ENCODE assay signal across 22 cellular contexts in the genomic region with DNA sequence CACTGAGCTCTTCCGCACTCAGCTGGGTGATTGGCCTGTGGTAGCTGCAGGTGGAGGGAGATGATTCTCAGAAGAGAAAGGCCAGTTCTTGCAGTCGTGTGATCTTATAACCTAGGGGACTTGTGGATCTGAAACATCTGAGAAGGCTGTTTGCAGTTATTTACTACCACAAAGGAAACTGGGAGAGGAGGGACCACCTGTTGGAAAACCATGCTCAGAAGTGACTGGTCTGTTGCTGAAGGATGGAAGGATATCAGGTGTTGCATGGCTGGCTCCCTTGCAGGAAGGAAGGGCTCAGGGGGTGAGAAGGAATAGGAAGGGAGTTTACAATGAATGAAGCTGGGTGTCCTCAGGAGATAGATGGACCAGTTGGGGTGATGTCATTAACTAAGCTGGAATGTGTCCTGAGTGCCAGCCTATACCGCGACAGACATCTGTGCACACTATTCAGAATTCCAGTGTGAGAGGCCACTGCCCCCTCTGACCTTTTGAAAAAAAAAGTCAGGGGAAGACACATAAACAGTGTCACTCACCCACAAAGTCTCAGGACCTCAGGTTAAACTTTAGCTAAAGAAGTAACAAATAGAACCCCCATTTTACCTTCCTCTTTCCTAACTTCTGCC. TPM values are rescaled to one million over a fixed set of nuclear protein-coding genes. Genes with fewer than 3 reads are reported as not detected.
A peak's percentile ranks its signal among the peaks of the same experiment; 100 is the strongest.
DNase-seq lines count a peak whose midpoint lies in the region; ATAC-seq and TF ChIP-seq lines count a peak whose summit lies in the region.
"Had no signal": no experiment of that assay in that cellular context is flagged by ENCODE, and none has a peak within 500 bp of the region (broad histone marks: within the 10 kb centered on the region; RNA-seq: fewer than 3 reads in every experiment).

No MANE protein-coding gene starts in this region.

- peaks cover 6% of the 10 kb centered on the region for H3K36me3 ChIP-seq in endodermal cell (ENCODE audit: control insufficient read depth, insufficient read depth, low read length)
- no peaks in the 10 kb centered on the region for H3K36me3 ChIP-seq in mucosa of descending colon (ENCODE audit: low read depth)
- H3K36me3 ChIP-seq: adrenal gland, SJSA1 had no signal

- H3K27ac Mint-ChIP-seq in endodermal cell (no peak overlapping the region), neural crest cell (ENCODE audit: unreplicated experiment) (peak overlapping the region; percentile 57)
- H3K27ac Mint-ChIP-seq: activated CD8-positive, alpha-beta T cell treated with anti-CD3 and anti-CD28 coated beads for 36 hours; natural killer cell treated with Interleukin-12 subunit alpha and Interleukin-12 subunit beta and Interleukin-15 and Interleukin-18, amount 100 ng/mL, for 72 hours had no signal

- intact Hi-C loops in mucosa of descending colon (cut with DNase I, micrococcal nuclease): no loop called here

- H3K36me3 Mint-ChIP-seq in endodermal cell (ENCODE audit: low read depth) (peaks cover 15% of the 10 kb centered on the region), neural crest cell (ENCODE audit: low read depth) (peaks cover 24% of the 10 kb centered on the region)
- H3K36me3 Mint-ChIP-seq: natural killer cell treated with Interleukin-12 subunit alpha and Interleukin-12 subunit beta and Interleukin-15 and Interleukin-18, amount 100 ng/mL, for 72 hours had no signal

- H3K4me1 ChIP-seq in endodermal cell (ENCODE audit: control insufficient read depth, insufficient read depth, low read length) (peaks cover 6% of the 10 kb centered on the region), mucosa of descending colon (ENCODE audit: low read depth) (no peaks in the 10 kb centered on the region)
- H3K4me1 ChIP-seq: BE2C, SJSA1 had no signal

- no peak for TF ChIP-seq CTCF in endodermal cell (conservative IDR thresholded peaks at IDR 0.05)
- no peak for TF ChIP-seq CTCF in neural crest cell (conservative IDR thresholded peaks at IDR 0.05)
- TF ChIP-seq CTCF in mucosa of descending colon (IDR thresholded peaks at IDR 0.05): no peak

- DNase-seq in DMS 273 (lab: John Stamatoyannopoulos, UW; ENCODE audit: unreplicated experiment) (peak; percentile 19), DMS 273 treated with DMSO at 0.1 percent for 48 hours (lab: John Stamatoyannopoulos, UW) (no peak), endodermal cell (no peak), neural crest cell (ENCODE audit: low read depth, low spot score) (no peak), NCI-H2081 treated with DMSO at 0.1 percent for 48 hours (lab: John Stamatoyannopoulos, UW) (no peak), HT-29 (ENCODE audit: low spot score) (no peak), mucosa of descending colon (no peak)
- no peak for DNase-seq in activated CD4-positive, alpha-beta T cell treated with anti-CD3 and anti-CD28 coated beads, Interleukin-2, amount 50 U/mL, for 1 hour
- DNase-seq: activated CD8-positive, alpha-beta T cell treated with anti-CD3 and anti-CD28 coated beads for 36 hours; activated T-cell treated with anti-CD3 and anti-CD28 coated beads, Interleukin-2, amount 50 U/mL, for 1 hour; adrenal gland; BE2C; caudate nucleus; kidney glomerular epithelial cell; mesendoderm; NCI-H2171 treated with DMSO at 0.1 percent for 48 hours; NCI-H82; T-helper 2 cell had no signal

- H3K9ac ChIP-seq in endodermal cell (ENCODE audit: extremely low read depth, low read length, poor library complexity, severe bottlenecking): no peak overlapping the region

- H3K4me1 Mint-ChIP-seq in endodermal cell (peaks cover 15% of the 10 kb centered on the region), neural crest cell (peaks cover 58% of the 10 kb centered on the region)

- ATAC-seq in mucosa of descending colon: no peak
- ATAC-seq: activated CD8-positive, alpha-beta T cell treated with anti-CD3 and anti-CD28 coated beads for 36 hours; K562 had no signal

- H3K27ac ChIP-seq in endodermal cell (ENCODE audit: low read depth, low read length): peak overlapping the region; percentile 1
- H3K27ac ChIP-seq: 22Rv1, adrenal gland, SJSA1 had no signal

- H3K27me3 Mint-ChIP-seq in endodermal cell (ENCODE audit: insufficient read depth) (no peaks in the 10 kb centered on the region), neural crest cell (ENCODE audit: low read depth) (no peaks in the 10 kb centered on the region)

- 93 to 95% methylated on average over 3 to 4 of the region's 4 CpGs for WGBS in endodermal cell (ENCODE audit: insufficient coverage in 1 of 2, insufficient read length in 1 of 2), 2 experiments

- H3K9me3 Mint-ChIP-seq in endodermal cell: peaks cover 3% of the 10 kb centered on the region
- no peaks in the 10 kb centered on the region for H3K9me3 Mint-ChIP-seq in neural crest cell
- H3K9me3 Mint-ChIP-seq: natural killer cell treated with Interleukin-12 subunit alpha and Interleukin-12 subunit beta and Interleukin-15 and Interleukin-18, amount 100 ng/mL, for 72 hours had no signal

- H3K4me3 Mint-ChIP-seq in endodermal cell (no peak overlapping the region), neural crest cell (no peak overlapping the region)
- H3K4me3 Mint-ChIP-seq: activated CD8-positive, alpha-beta T cell treated with anti-CD3 and anti-CD28 coated beads for 36 hours; natural killer cell treated with Interleukin-12 subunit alpha and Interleukin-12 subunit beta and Interleukin-15 and Interleukin-18, amount 100 ng/mL, for 72 hours had no signal

- no peak overlapping the region for H3K4me3 ChIP-seq in endodermal cell (ENCODE audit: low read length)
- no peak overlapping the region for H3K4me3 ChIP-seq in mucosa of descending colon
- H3K4me3 ChIP-seq: adrenal gland, K562, SJSA1 had no signal

- H3K9me3 ChIP-seq in endodermal cell (ENCODE audit: control insufficient read depth, low read length) (no peaks in the 10 kb centered on the region), mucosa of descending colon (no peaks in the 10 kb centered on the region)
- H3K9me3 ChIP-seq: adrenal gland, BE2C had no signal

- H3K27me3 ChIP-seq in endodermal cell (ENCODE audit: control insufficient read depth, insufficient read depth, low read length, poor library complexity, severe bottlenecking): no peaks in the 10 kb centered on the region
- H3K27me3 ChIP-seq: adrenal gland, BE2C, SJSA1 had no signal

RNA-seq across cellular contexts. Expression of a gene that starts 17.5 kb away (rescaled TPM):
- 100 to 1,000 TPM in 1 of 2 donors, 10 to 100 TPM in 1; 80.8 to 313 TPM for total RNA-seq in endodermal cell
- polyA plus RNA-seq in endodermal cell (2013, experiment 1 of 2): 698 TPM
- polyA plus RNA-seq in endodermal cell (2013, experiment 2 of 2): 702 TPM
- total RNA-seq in neural crest cell: 365 and 366 TPM in 2 replicates
- 89.8 and 91.4 TPM in 2 replicates for total RNA-seq in HT-29 (2014; rRNA removed; shearing (Covaris generic))
- 10 to 100 TPM; 26.7 to 62.1 (median 57.2) TPM for total RNA-seq in mucosa of descending colon
- polyA plus RNA-seq: K562 had no signal

RNA-seq across cellular contexts. Expression of a gene that starts 44.6 kb away (rescaled TPM):
- total RNA-seq in endodermal cell (1 to 10 TPM; 3.6 to 8.9 TPM), neural crest cell (140 TPM in 2 replicates), mucosa of descending colon (100 to 1,000 TPM in 1 of 3 donors, 10 to 100 TPM in 2; 36.4 to 628 (median 95.9) TPM)
- polyA plus RNA-seq in endodermal cell (2013, experiment 1 of 2): 215 TPM
- polyA plus RNA-seq in endodermal cell (2013, experiment 2 of 2): 246 TPM
- total RNA-seq in HT-29 (2014; rRNA removed; shearing (Covaris generic)): not detected in 2 replicates
- total RNA-seq: activated CD8-positive, alpha-beta T cell treated with anti-CD3 and anti-CD28 coated beads for 36 hours had no signal
